In genomic region chr16:729768-730665, GRCh38 we compare ENCODE assay signal across 1 cellular context.
TF ChIP-seq lines count a peak whose summit lies in the region.

No MANE protein-coding gene starts in this region.

TF ChIP-seq in HepG2, 621 proteins besides CTCF, POLR2A, EP300 and RAD21:
- TF ChIP-seq ZBTB42 (CRISPR knock-in tag; IDR thresholded peaks at IDR 0.05) (no peak), RBFOX2 (IDR thresholded peaks at IDR 0.05; ENCODE audit: low read depth, low read length) (peak; percentile 36), AGO2 (optimal IDR thresholded peaks at IDR 0.05; ENCODE audit: low read depth, low read length) (peak; percentile 8)
